In the genomic region with DNA sequence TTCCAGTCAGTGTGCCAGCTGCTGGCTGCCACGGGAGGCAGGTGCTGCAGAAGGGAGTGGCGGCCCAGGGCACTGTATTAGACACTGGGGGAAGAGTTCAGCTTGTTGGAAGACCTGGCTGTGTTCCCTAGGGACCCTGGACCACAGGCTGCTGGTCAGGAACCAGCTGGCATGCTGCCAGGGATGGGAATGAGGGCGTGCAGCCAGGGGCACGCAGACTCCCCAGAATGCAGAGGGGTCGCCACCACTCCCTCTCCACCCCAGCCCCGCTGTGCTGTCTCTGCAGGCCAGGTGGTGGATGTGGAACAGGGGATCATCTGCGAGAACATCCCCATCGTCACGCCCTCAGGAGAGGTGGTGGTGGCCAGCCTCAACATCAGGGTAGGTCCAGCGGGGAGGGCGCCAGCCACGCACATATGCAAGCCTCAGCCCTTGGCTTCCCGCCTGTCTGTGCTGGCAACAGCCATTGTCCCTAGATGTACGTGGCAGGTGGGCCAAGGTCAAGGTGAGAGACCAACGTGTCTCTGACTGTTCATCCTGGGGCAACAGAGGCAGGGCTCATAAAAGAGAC, we compare ENCODE assay signal across 15 cellular contexts. TPM values are rescaled to one million over a fixed set of nuclear protein-coding genes. Genes with fewer than 3 reads are reported as not detected.
"Had no signal": no experiment of that assay in that cellular context is flagged by ENCODE, and none has a peak within 500 bp of the region (broad histone marks: within the 10 kb centered on the region; RNA-seq: fewer than 3 reads in every experiment).

No MANE protein-coding gene starts in this region.

- H3K4me3 ChIP-seq: adrenal gland, suprapubic skin, transverse colon, uterus had no signal

- H3K27me3 ChIP-seq: adrenal gland, suprapubic skin, transverse colon, uterus had no signal

- DNase-seq: activated CD4-positive, alpha-beta T cell treated with anti-CD3 and anti-CD28 coated beads for 1 hour; activated gamma-delta T cell treated with Interleukin-2 at 50 U/mL for 16 hours; adrenal gland; effector CD4-positive, alpha-beta T cell; kidney; stimulated activated naive CD8-positive, alpha-beta T cell treated with anti-CD3 and anti-CD28 coated beads, Interleukin-15, amount 100 ng/mL, for 72 hours; transverse colon; uterus; WERI-Rb-1 had no signal

- H3K36me3 ChIP-seq: adrenal gland, suprapubic skin, transverse colon, uterus had no signal

- ATAC-seq: activated naive CD4-positive, alpha-beta T cell treated with anti-CD3 and anti-CD28 coated beads, Interleukin-2, amount 50 U/mL, for 72 hours; left lobe of liver; stimulated activated naive CD8-positive, alpha-beta T cell treated with anti-CD3 and anti-CD28 coated beads, Interleukin-15, amount 100 ng/mL, for 72 hours had no signal

- H3K4me1 ChIP-seq: transverse colon, uterus had no signal

- H3K9me3 ChIP-seq: adrenal gland, suprapubic skin, transverse colon, uterus had no signal

- H3K27ac ChIP-seq: adrenal gland, suprapubic skin, transverse colon, uterus, WERI-Rb-1 had no signal

RNA-seq across cellular contexts. Expression of gene SRPK3, which starts 43.9 kb away (rescaled TPM):
- total RNA-seq: activated naive CD4-positive, alpha-beta T cell treated with anti-CD3 and anti-CD28 coated beads, Interleukin-2, amount 50 U/mL, for 72 hours; activated T-helper 1 cell treated with anti-CD3 and anti-CD28 coated beads, Interleukin-12 subunit alpha, Interleukin-12 subunit beta, Interleukin-2, Interleukin-4 antibody, amounts not matched to agents 30 ng/mL and 10 ng/mL and 1 ng/mL, durations not matched to agents 14 hours and 24 hours and 36 hours; left lobe of liver; mesothelial cell of epicardium; progenitor cell of endocrine pancreas had no signal
